1 cellular context compared by ENCODE assay signal in genomic region chr1:223702735-223703667, GRCh38.
A peak's percentile ranks its signal among the peaks of the same experiment; 100 is the strongest.
TF ChIP-seq lines count a peak whose summit lies in the region.

No MANE protein-coding gene starts in this region.

TF ChIP-seq in endothelial cell of umbilical vein, 7 proteins besides CTCF, POLR2A, EP300 and RAD21:
- no peak for TF ChIP-seq MYC (IDR thresholded peaks at IDR 0.05; ENCODE audit: low read depth, low read length)
- TF ChIP-seq POLR2AphosphoS5 (IDR thresholded peaks at IDR 0.05; ENCODE audit: insufficient read depth, low read depth, low read length): no peak
- TF ChIP-seq FOS (IDR thresholded peaks at IDR 0.05; ENCODE audit: borderline replicate concordance, insufficient read depth, low read length): peak; percentile 38
- no peak for TF ChIP-seq GATA2 (IDR thresholded peaks at IDR 0.05; ENCODE audit: insufficient read depth, insufficient read length, low read depth, low read length)
- no peak for TF ChIP-seq MAX (IDR thresholded peaks at IDR 0.05; ENCODE audit: insufficient read depth, insufficient read length)
- TF ChIP-seq JUN (IDR thresholded peaks at IDR 0.05; ENCODE audit: borderline replicate concordance, insufficient read depth, insufficient read length, low read depth): peak; percentile 9
- TF ChIP-seq EZH2 (IDR thresholded peaks at IDR 0.05; ENCODE audit: borderline replicate concordance, low read depth, low read length, severe bottlenecking): no peak
